8 cellular contexts compared by ENCODE assay signal in the genomic region with DNA sequence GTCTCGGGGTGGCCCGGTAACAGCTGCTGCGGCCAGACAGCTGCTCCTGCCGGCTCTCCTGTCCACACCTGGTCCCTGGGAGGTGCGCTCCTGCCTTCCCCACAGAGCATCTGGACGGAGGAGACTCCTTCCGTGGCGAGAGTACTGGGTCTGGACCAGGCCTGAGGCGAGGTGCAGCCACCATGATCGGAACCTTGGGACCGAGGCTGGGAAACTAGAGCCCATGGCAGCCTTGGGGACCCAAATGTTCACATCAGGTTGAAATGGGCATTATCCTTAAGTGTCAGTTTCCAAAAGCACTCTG. TPM values are rescaled to one million over a fixed set of nuclear protein-coding genes. Genes with fewer than 3 reads are reported as not detected.
DNase-seq lines count a peak whose midpoint lies in the region; ATAC-seq and TF ChIP-seq lines count a peak whose summit lies in the region.

No MANE protein-coding gene starts in this region.

- H3K4me1 Mint-ChIP-seq in activated CD4-positive, alpha-beta memory T cell treated with anti-CD3 and anti-CD28 coated beads for 36 hours (ENCODE audit: low read depth): peaks cover 38% of the 10 kb centered on the region

- H3K27ac Mint-ChIP-seq in activated CD4-positive, alpha-beta memory T cell treated with anti-CD3 and anti-CD28 coated beads for 36 hours: peak overlapping the region; percentile 73

- TF ChIP-seq CTCF in DND-41 (IDR thresholded peaks at IDR 0.05; ENCODE audit: borderline replicate concordance, extremely low read depth, low read length, poor library complexity, severe bottlenecking) (no peak), left ventricle myocardium inferior (IDR thresholded peaks at IDR 0.05; ENCODE audit: borderline replicate concordance) (no peak)

- peak overlapping the region; percentile 93 for H2AFZ ChIP-seq in DND-41 (ENCODE audit: low read depth, low read length)

- H3K4me1 ChIP-seq in DND-41 (ENCODE audit: insufficient read depth, low read length) (peaks cover 43% of the 10 kb centered on the region), left ventricle myocardium inferior (peaks cover 59% of the 10 kb centered on the region), skeletal muscle tissue (ENCODE audit: control insufficient read depth in 3 of 3, insufficient read depth in 3 of 3, low read length in 3 of 3) (peaks cover 17 to 34% (median 33%) of the 10 kb centered on the region in 3 donors)

- POLR2A ChIA-PET in activated CD4-positive, alpha-beta memory T cell treated with anti-CD3 and anti-CD28 coated beads for 36 hours (lab: Charles Lee): interaction anchor here (0.6 to 1.0 kb wide), 3 partner anchors 14 to 147 kb away, joined by 3 to 4 read pairs (median 3); partner anchors contain the start of genes EIF4E2 and TIGD1

- peak overlapping the region; percentile 86 for H3K4me2 ChIP-seq in DND-41 (ENCODE audit: insufficient read depth, low read length)

- H4K20me1 ChIP-seq in DND-41 (ENCODE audit: insufficient read depth, low read length): peaks cover 13% of the 10 kb centered on the region; the same call in 1 of the 2 replicates

- CTCF ChIA-PET in activated CD4-positive, alpha-beta memory T cell treated with anti-CD3 and anti-CD28 coated beads for 36 hours (lab: Charles Lee): interaction anchor here (0.6 to 1.2 kb wide), 3 partner anchors 87 to 1084 kb away, joined by 3 read pairs; no protein-coding TSS in a partner anchor

- intact Hi-C loops in activated CD4-positive, alpha-beta memory T cell treated with anti-CD3 and anti-CD28 coated beads for 36 hours (cut with micrococcal nuclease): loop anchor here (1.0 to 5.0 kb wide), 2 partner anchors 147 to 555 kb away; partner anchors contain the start of genes ATG16L1, EIF4E2 and TIGD1
- intact Hi-C loops in left ventricle myocardium inferior (cut with micrococcal nuclease): no loop called here

- DNase-seq in DND-41: no peak
- no peak for DNase-seq in activated CD4-positive, alpha-beta memory T cell treated with anti-CD3 and anti-CD28 coated beads for 36 hours
- DNase-seq in left ventricle myocardium inferior: no peak
- no peak for DNase-seq in GF-D8 (lab: John Stamatoyannopoulos, UW)
- no peak for DNase-seq in DMS114 treated with DMSO at 0.1 percent for 48 hours (lab: John Stamatoyannopoulos, UW; ENCODE audit: unreplicated experiment)

- H3K9me3 Mint-ChIP-seq in activated CD4-positive, alpha-beta memory T cell treated with anti-CD3 and anti-CD28 coated beads for 36 hours: peaks cover 6% of the 10 kb centered on the region

- H3K27me3 ChIP-seq in DND-41 (ENCODE audit: insufficient read depth, low read length, poor library complexity) (no peaks in the 10 kb centered on the region), left ventricle myocardium inferior (ENCODE audit: low read depth) (no peaks in the 10 kb centered on the region), skeletal muscle tissue (ENCODE audit: control insufficient read depth in 3 of 3, insufficient read depth in 3 of 3, low read length in 3 of 3) (no peaks in the 10 kb centered on the region)

- peaks cover 18% of the 10 kb centered on the region for H3K36me3 Mint-ChIP-seq in activated CD4-positive, alpha-beta memory T cell treated with anti-CD3 and anti-CD28 coated beads for 36 hours

- H3K4me3 ChIP-seq in DND-41 (ENCODE audit: low read depth in 1 of 2, low read length in 2 of 2) (peak overlapping the region; percentile 99 to 100), left ventricle myocardium inferior (peak overlapping the region; percentile 94), skeletal muscle tissue (ENCODE audit: low read length in 3 of 3) (peak overlapping the region; percentile 89 to 99 (median 97))

- H3K79me2 ChIP-seq in DND-41 (ENCODE audit: insufficient read depth, low read length): peaks cover 56% of the 10 kb centered on the region

- H3K27me3 Mint-ChIP-seq in activated CD4-positive, alpha-beta memory T cell treated with anti-CD3 and anti-CD28 coated beads for 36 hours: no peaks in the 10 kb centered on the region

- peaks cover 19% of the 10 kb centered on the region for H3K36me3 ChIP-seq in DND-41 (ENCODE audit: insufficient read depth, low read length)
- H3K36me3 ChIP-seq in left ventricle myocardium inferior: no peaks in the 10 kb centered on the region
- peaks cover 0 to 2% (median 0%) of the 10 kb centered on the region in 3 donors for H3K36me3 ChIP-seq in skeletal muscle tissue (ENCODE audit: control insufficient read depth in 3 of 3, insufficient read depth in 3 of 3, low read length in 3 of 3)

- H3K27ac ChIP-seq in DND-41 (ENCODE audit: low read length) (peak overlapping the region; percentile 86), left ventricle myocardium inferior (replicated peaks) (peak overlapping the region; percentile 92), skeletal muscle tissue (ENCODE audit: low read depth, low read length) (peak overlapping the region; percentile 97)

- ATAC-seq in DND-41 (ENCODE audit: insufficient read depth, low read depth): no peak
- ATAC-seq in HG02798 (IDR thresholded peaks at IDR 0.05; ENCODE audit: poor library complexity, unreplicated experiment): peak; percentile 22
- ATAC-seq in GM21619 (IDR thresholded peaks at IDR 0.05; ENCODE audit: unreplicated experiment): no peak

- H3K9ac ChIP-seq in DND-41 (ENCODE audit: low read depth, low read length): peak overlapping the region; percentile 98
- peak overlapping the region; percentile 95 to 99 (median 99) for H3K9ac ChIP-seq in skeletal muscle tissue (ENCODE audit: low read depth in 1 of 3, low read length in 3 of 3)

- peak overlapping the region; percentile 89 for H3K4me3 Mint-ChIP-seq in activated CD4-positive, alpha-beta memory T cell treated with anti-CD3 and anti-CD28 coated beads for 36 hours

- H3K9me3 ChIP-seq in DND-41 (ENCODE audit: insufficient read depth, low read length, severe bottlenecking) (no peaks in the 10 kb centered on the region), left ventricle myocardium inferior (replicated peaks) (no peaks in the 10 kb centered on the region), skeletal muscle tissue (ENCODE audit: control insufficient read depth in 3 of 3, low read length in 3 of 3) (no peaks in the 10 kb centered on the region)

RNA-seq across cellular contexts. Expression of gene GIGYF2, which starts 0.6 kb away (rescaled TPM):
- total RNA-seq in activated CD4-positive, alpha-beta memory T cell treated with anti-CD3 and anti-CD28 coated beads for 36 hours: 10 to 100 TPM; 50.0 to 51.4 TPM
- total RNA-seq in left ventricle myocardium inferior (59.9 TPM), skeletal muscle tissue (74.1 TPM)
